9 cellular contexts compared by ENCODE assay signal in genomic region chr17:4480929-4481898, GRCh38. TPM values are rescaled to one million over a fixed set of nuclear protein-coding genes. Genes with fewer than 3 reads are reported as not detected.
DNase-seq lines count a peak whose midpoint lies in the region; ATAC-seq and TF ChIP-seq lines count a peak whose summit lies in the region.
"Had no signal": no experiment of that assay in that cellular context is flagged by ENCODE, and none has a peak within 500 bp of the region (broad histone marks: within the 10 kb centered on the region; RNA-seq: fewer than 3 reads in every experiment).

No MANE protein-coding gene starts in this region.

- H2AFZ ChIP-seq in GM23338 (peak overlapping the region; percentile 66; the same call in 1 of the 2 replicates), GM23248 (no peak overlapping the region)

- DNase-seq in GM23338 (ENCODE audit: low spot score) = no peak
- peak in 23 of 34 experiments; percentile 2 to 58 (median 26) for DNase-seq in T-cell
- no peak for DNase-seq in endothelial cell (ENCODE audit: low spot score)
- peak; percentile 33 for DNase-seq in stimulated activated CD4-positive, alpha-beta T cell treated with anti-CD3 and anti-CD28 coated beads, Interleukin-4, amount 100 ng/mL, for 1 hour
- DNase-seq in NCI-H1694 (lab: John Stamatoyannopoulos, UW) = no peak
- no peak for DNase-seq in GM23248
- DNase-seq in H4 (ENCODE audit: low spot score) = no peak
- DNase-seq: NCI-H774 had no signal

- no peaks in the 10 kb centered on the region for H3K9me3 Mint-ChIP-seq in GM23338
- no peaks in the 10 kb centered on the region for H3K9me3 Mint-ChIP-seq in T-cell
- no peaks in the 10 kb centered on the region for H3K9me3 Mint-ChIP-seq in endothelial cell (ENCODE audit: unreplicated experiment)

- TF ChIP-seq CTCF in GM23338 (conservative IDR thresholded peaks at IDR 0.05; ENCODE audit: low read depth in 2 of 2) (no peak), endothelial cell (IDR thresholded peaks at IDR 0.05; ENCODE audit: unreplicated experiment) (no peak)

- H3K4me1 ChIP-seq in GM23338 (ENCODE audit: insufficient read depth) (no peaks in the 10 kb centered on the region), GM23248 (ENCODE audit: insufficient read depth) (no peaks in the 10 kb centered on the region)

- CTCF ChIA-PET in T-cell (lab: Charles Lee) = interaction anchor here in 1 of 2 donors (0.6 kb wide), 1 partner anchor 255 kb away, joined by 3 read pairs; no protein-coding TSS in a partner anchor

- H3K27me3 ChIP-seq in GM23338 (ENCODE audit: insufficient read depth) = no peaks in the 10 kb centered on the region
- peaks cover 10% of the 10 kb centered on the region for H3K27me3 ChIP-seq in GM23248 (replicated peaks; ENCODE audit: insufficient read depth)

- H3K4me3 ChIP-seq in GM23338 = no peak overlapping the region
- H3K4me3 ChIP-seq in GM23248 = no peak overlapping the region

- no peak overlapping the region for H3K4me2 ChIP-seq in GM23338
- no peak overlapping the region for H3K4me2 ChIP-seq in GM23248 (ENCODE audit: unreplicated experiment)

- no peak overlapping the region for H3K9ac ChIP-seq in GM23248

- H3K27me3 Mint-ChIP-seq in GM23338 (ENCODE audit: insufficient read depth, low read depth, poor library complexity) (peaks cover 19% of the 10 kb centered on the region), T-cell (no peaks in the 10 kb centered on the region), endothelial cell (ENCODE audit: unreplicated experiment) (peaks cover 7% of the 10 kb centered on the region)

- H3K27ac Mint-ChIP-seq in GM23338 (no peak overlapping the region), T-cell (peak overlapping the region; percentile 96), endothelial cell (ENCODE audit: unreplicated experiment) (peak overlapping the region; percentile 74)

- H3K9me2 ChIP-seq in GM23338 (ENCODE audit: insufficient read depth) (no peaks in the 10 kb centered on the region), GM23248 (ENCODE audit: insufficient read depth) (no peaks in the 10 kb centered on the region)

- in situ Hi-C loops in GM23248 (cut with MboI) = no loop called here

- H4K20me1 ChIP-seq in GM23338 (replicated peaks; ENCODE audit: insufficient read depth) (no peaks in the 10 kb centered on the region), GM23248 (ENCODE audit: insufficient read depth) (no peaks in the 10 kb centered on the region)

- POLR2A ChIA-PET in T-cell (lab: Charles Lee) = interaction anchor here in 1 of 2 donors (0.7 kb wide), 1 partner anchor 12 kb away, joined by 7 read pairs; no protein-coding TSS in a partner anchor

- H3K27ac ChIP-seq in GM23338 (ENCODE audit: low read depth) = no peak overlapping the region
- no peak overlapping the region for H3K27ac ChIP-seq in GM23248

- H3K79me2 ChIP-seq in GM23338 (replicated peaks; ENCODE audit: insufficient read depth) (no peaks in the 10 kb centered on the region), GM23248 (ENCODE audit: insufficient read depth) (no peaks in the 10 kb centered on the region)

- H3K36me3 ChIP-seq in GM23338 (ENCODE audit: insufficient read depth) (no peaks in the 10 kb centered on the region), GM23248 (ENCODE audit: low read depth) (no peaks in the 10 kb centered on the region)

- no peaks in the 10 kb centered on the region for H3K9me3 ChIP-seq in GM23248 (ENCODE audit: low read depth)

- H3F3A ChIP-seq in GM23338 (replicated peaks; ENCODE audit: low read depth) = no peaks in the 10 kb centered on the region
- H3F3A ChIP-seq in GM23248 (ENCODE audit: insufficient read depth) = no peaks in the 10 kb centered on the region

- peaks cover 11% of the 10 kb centered on the region for H3K4me1 Mint-ChIP-seq in GM23338
- peaks cover 50 to 57% (median 51%) of the 10 kb centered on the region in 3 donors for H3K4me1 Mint-ChIP-seq in T-cell
- peaks cover 25% of the 10 kb centered on the region for H3K4me1 Mint-ChIP-seq in endothelial cell (ENCODE audit: unreplicated experiment)

- 21 to 27% methylated on average over 14 of the region's 14 CpGs for WGBS in GM23248 (ENCODE audit: low coverage in 1 of 2, low lambda C conversion rate in 2 of 2, missing lambda C conversion rate in 2 of 2), 2 experiments

- H3K4me3 Mint-ChIP-seq in GM23338 (no peak overlapping the region), T-cell (peak overlapping the region; percentile 63 to 75 (median 64)), endothelial cell (ENCODE audit: unreplicated experiment) (peak overlapping the region; percentile 42)

- H3K36me3 Mint-ChIP-seq in GM23338 (ENCODE audit: low read depth) = no peaks in the 10 kb centered on the region
- no peaks in the 10 kb centered on the region for H3K36me3 Mint-ChIP-seq in T-cell
- H3K36me3 Mint-ChIP-seq in endothelial cell (ENCODE audit: low read depth, unreplicated experiment) = no peaks in the 10 kb centered on the region

- ATAC-seq in GM23338 = no peak
- ATAC-seq in T-cell (replicated peaks in 1 of 4) = peak; percentile 72 to 88 (median 79)
- no peak for ATAC-seq in HG03460 (IDR thresholded peaks at IDR 0.05; ENCODE audit: unreplicated experiment)

TF ChIP-seq in GM23338, 12 proteins besides CTCF, POLR2A, EP300 and RAD21 (continues in another document):
- TF ChIP-seq, protein P1, sequence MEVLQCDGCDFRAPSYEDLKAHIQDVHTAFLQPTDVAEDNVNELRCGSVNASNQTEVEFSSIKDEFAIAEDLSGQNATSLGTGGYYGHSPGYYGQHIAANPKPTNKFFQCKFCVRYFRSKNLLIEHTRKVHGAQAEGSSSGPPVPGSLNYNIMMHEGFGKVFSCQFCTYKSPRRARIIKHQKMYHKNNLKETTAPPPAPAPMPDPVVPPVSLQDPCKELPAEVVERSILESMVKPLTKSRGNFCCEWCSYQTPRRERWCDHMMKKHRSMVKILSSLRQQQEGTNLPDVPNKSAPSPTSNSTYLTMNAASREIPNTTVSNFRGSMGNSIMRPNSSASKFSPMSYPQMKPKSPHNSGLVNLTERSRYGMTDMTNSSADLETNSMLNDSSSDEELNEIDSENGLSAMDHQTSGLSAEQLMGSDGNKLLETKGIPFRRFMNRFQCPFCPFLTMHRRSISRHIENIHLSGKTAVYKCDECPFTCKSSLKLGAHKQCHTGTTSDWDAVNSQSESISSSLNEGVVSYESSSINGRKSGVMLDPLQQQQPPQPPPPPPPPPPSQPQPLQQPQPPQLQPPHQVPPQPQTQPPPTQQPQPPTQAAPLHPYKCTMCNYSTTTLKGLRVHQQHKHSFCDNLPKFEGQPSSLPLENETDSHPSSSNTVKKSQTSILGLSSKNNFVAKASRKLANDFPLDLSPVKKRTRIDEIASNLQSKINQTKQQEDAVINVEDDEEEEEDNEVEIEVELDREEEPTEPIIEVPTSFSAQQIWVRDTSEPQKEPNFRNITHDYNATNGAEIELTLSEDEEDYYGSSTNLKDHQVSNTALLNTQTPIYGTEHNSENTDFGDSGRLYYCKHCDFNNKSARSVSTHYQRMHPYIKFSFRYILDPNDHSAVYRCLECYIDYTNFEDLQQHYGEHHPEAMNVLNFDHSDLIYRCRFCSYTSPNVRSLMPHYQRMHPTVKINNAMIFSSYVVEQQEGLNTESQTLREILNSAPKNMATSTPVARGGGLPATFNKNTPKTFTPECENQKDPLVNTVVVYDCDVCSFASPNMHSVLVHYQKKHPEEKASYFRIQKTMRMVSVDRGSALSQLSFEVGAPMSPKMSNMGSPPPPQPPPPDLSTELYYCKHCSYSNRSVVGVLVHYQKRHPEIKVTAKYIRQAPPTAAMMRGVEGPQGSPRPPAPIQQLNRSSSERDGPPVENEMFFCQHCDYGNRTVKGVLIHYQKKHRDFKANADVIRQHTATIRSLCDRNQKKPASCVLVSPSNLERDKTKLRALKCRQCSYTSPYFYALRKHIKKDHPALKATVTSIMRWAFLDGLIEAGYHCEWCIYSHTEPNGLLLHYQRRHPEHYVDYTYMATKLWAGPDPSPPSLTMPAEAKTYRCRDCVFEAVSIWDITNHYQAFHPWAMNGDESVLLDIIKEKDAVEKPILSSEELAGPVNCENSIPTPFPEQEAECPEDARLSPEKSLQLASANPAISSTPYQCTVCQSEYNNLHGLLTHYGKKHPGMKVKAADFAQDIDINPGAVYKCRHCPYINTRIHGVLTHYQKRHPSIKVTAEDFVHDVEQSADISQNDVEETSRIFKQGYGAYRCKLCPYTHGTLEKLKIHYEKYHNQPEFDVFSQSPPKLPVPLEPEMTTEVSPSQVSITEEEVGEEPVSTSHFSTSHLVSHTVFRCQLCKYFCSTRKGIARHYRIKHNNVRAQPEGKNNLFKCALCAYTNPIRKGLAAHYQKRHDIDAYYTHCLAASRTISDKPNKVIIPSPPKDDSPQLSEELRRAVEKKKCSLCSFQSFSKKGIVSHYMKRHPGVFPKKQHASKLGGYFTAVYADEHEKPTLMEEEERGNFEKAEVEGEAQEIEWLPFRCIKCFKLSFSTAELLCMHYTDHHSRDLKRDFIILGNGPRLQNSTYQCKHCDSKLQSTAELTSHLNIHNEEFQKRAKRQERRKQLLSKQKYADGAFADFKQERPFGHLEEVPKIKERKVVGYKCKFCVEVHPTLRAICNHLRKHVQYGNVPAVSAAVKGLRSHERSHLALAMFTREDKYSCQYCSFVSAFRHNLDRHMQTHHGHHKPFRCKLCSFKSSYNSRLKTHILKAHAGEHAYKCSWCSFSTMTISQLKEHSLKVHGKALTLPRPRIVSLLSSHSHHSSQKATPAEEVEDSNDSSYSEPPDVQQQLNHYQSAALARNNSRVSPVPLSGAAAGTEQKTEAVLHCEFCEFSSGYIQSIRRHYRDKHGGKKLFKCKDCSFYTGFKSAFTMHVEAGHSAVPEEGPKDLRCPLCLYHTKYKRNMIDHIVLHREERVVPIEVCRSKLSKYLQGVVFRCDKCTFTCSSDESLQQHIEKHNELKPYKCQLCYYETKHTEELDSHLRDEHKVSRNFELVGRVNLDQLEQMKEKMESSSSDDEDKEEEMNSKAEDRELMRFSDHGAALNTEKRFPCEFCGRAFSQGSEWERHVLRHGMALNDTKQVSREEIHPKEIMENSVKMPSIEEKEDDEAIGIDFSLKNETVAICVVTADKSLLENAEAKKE (CRISPR knock-in tag; IDR thresholded peaks at IDR 0.05) = no peak
- TF ChIP-seq STAT1 (IDR thresholded peaks at IDR 0.05; ENCODE audit: unreplicated experiment) (no peak), ZNF114 (CRISPR knock-in tag; IDR thresholded peaks at IDR 0.05) (no peak)

RNA-seq across cellular contexts. Expression of gene SPNS2, which starts 17.5 kb away (rescaled TPM):
- total RNA-seq in GM23338 (2014; rRNA removed; shearing (Covaris generic)) = 0.78 and 2.3 TPM in 2 replicates
- 1.4 and 1.7 TPM in 2 replicates for polyA plus RNA-seq in GM23338 (2016; fragmentation: Nextera tagmentation; extraction: Ambion mirVana)
- total RNA-seq in T-cell = under 1 TPM; 0.30 to 0.75 (median 0.53) TPM
- total RNA-seq in endothelial cell (ENCODE audit: unreplicated experiment) = 187 TPM
- total RNA-seq in GM23248 (2014; rRNA removed; shearing (Covaris generic)) = not detected in 2 replicates
- 0.29 TPM in 1 of 2 replicates, not detected in the other for polyA plus RNA-seq in GM23248 (2016; fragmentation: Nextera tagmentation; extraction: Ambion mirVana)
- total RNA-seq in H4 (2014; rRNA removed; shearing (Covaris generic)) = 0.06 and 0.52 TPM in 2 replicates

RNA-seq across cellular contexts. Expression of gene SPNS3, which starts 47.5 kb away (rescaled TPM):
- not detected in 2 replicates for total RNA-seq in GM23338 (2014; rRNA removed; shearing (Covaris generic))
- polyA plus RNA-seq in GM23338 (2016; fragmentation: Nextera tagmentation; extraction: Ambion mirVana) = not detected in 2 replicates
- total RNA-seq in T-cell = 1 to 10 TPM; 2.3 to 5.4 (median 4.6) TPM
- 0.18 TPM for total RNA-seq in endothelial cell (ENCODE audit: unreplicated experiment)
- not detected in 2 replicates for total RNA-seq in GM23248 (2014; rRNA removed; shearing (Covaris generic))
- polyA plus RNA-seq in GM23248 (2016; fragmentation: Nextera tagmentation; extraction: Ambion mirVana) = not detected in 2 replicates
- total RNA-seq in H4 (2014; rRNA removed; shearing (Covaris generic)) = 0.04 and 0.08 TPM in 2 replicates

Comparison
In these comparisons a context has a peak if more than half of its experiments do, and no peak if none do; other contexts are left out.
1. ATAC-seq: peak in T-cell (4 of 4); none in GM23338 (single experiment) and HG03460 (single experiment).
2. DNase-seq: peak in T-cell (23 of 34) and stimulated activated CD4-positive, alpha-beta T cell treated with anti-CD3 and anti-CD28 coated beads, Interleukin-4, amount 100 ng/mL, for 1 hour (single experiment); none in GM23338 (single experiment), endothelial cell (single experiment), NCI-H1694 (single experiment), GM23248 (single experiment) and H4 (single experiment).
3. RNA of gene SPNS2, which starts 17.5 kb away (total RNA-seq): 187 TPM in endothelial cell (single experiment); 0.78 to 2.3 TPM in GM23338, 0.30 to 0.75 TPM in T-cell, 0.06 to 0.52 TPM in H4 and not detected in GM23248; every median in the first group is over 10 times any median in the second.